6 cellular contexts compared by ENCODE assay signal in the genomic region with DNA sequence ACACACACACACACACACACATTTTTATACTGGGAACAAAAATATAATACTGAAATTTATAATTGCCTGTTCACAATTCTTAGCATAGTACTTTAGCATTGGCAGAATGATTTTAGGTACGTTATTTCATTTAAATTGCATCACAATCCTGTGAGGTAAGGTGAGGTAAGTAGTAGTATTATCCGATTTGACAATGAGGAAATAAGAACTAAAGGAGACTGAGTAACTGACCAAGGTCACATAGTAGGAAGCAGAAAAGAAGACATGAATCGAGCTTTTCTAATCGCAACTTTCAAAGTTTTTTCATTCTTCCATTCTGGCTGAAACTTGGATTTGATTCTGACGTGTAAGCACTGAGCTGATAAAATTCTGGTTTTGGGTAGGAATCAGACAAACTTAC.
"Had no signal": no experiment of that assay in that cellular context is flagged by ENCODE, and none has a peak within 500 bp of the region (broad histone marks: within the 10 kb centered on the region; RNA-seq: fewer than 3 reads in every experiment).

No MANE protein-coding gene starts in this region.

- H3K9me3 Mint-ChIP-seq: IgD-negative memory B cell had no signal

- ATAC-seq: K562 had no signal

- H3K27me3 Mint-ChIP-seq: IgD-negative memory B cell had no signal

- H3K27ac ChIP-seq: HL-60 had no signal

- DNase-seq: IMR-90 had no signal

- H3K4me1 Mint-ChIP-seq: IgD-negative memory B cell had no signal

- FAIRE-seq: HepG2, HTR-8/SVneo, K562 had no signal

- H3K4me3 ChIP-seq: K562 had no signal

- H3K27ac Mint-ChIP-seq: IgD-negative memory B cell had no signal

- H3K4me3 Mint-ChIP-seq: IgD-negative memory B cell had no signal
